8 cellular contexts compared by ENCODE assay signal in the genomic region with DNA sequence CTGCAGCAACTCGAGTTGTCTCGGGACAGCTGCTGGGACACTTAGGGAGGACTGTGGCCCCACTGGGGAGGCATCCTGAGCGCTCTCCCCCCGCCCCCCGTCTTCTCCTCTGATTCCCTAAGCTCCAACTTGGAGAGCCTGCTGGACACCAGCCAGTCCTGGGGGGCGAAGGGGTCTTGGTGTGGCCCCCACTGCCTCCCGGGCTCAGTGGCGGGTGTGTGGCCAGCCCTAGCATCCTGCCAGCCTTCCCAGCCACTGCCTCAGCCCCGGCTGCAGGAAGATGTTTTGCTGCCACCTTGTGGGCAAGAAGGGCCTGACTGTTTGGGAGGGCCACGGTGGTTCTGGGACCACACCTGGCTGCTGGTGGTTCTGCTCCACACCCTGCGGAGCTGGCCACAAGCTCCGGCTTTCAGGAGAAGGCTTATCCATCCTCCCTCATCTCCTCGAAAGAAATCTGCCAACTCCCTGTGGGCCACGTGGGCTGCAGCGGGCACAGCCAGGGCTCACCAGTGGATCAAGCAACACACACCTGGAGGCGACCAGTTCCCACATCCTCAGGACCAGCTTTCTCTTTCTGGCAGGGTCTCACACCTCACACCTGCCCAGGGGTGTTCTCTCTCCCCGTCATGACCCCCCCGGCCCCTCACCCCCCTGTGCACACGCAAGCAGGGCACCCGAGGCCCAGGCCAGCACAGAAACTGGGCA. TPM values are rescaled to one million over a fixed set of nuclear protein-coding genes. Genes with fewer than 3 reads are reported as not detected.
A peak's percentile ranks its signal among the peaks of the same experiment; 100 is the strongest.
DNase-seq lines count a peak whose midpoint lies in the region; ATAC-seq and TF ChIP-seq lines count a peak whose summit lies in the region.

No MANE protein-coding gene starts in this region.

- H3K9me3 Mint-ChIP-seq in Caco-2 (ENCODE audit: unreplicated experiment) = no peaks in the 10 kb centered on the region
- no peaks in the 10 kb centered on the region for H3K9me3 Mint-ChIP-seq in activated naive CD4-positive, alpha-beta T cell treated with anti-CD3 and anti-CD28 coated beads for 36 hours
- no peaks in the 10 kb centered on the region for H3K9me3 Mint-ChIP-seq in progenitor cell of endocrine pancreas (ENCODE audit: low read depth)

- peaks cover 37% of the 10 kb centered on the region for H3K4me1 Mint-ChIP-seq in Caco-2 (ENCODE audit: low read depth, unreplicated experiment)
- H3K4me1 Mint-ChIP-seq in activated naive CD4-positive, alpha-beta T cell treated with anti-CD3 and anti-CD28 coated beads for 36 hours (ENCODE audit: low read depth) = no peaks in the 10 kb centered on the region
- H3K4me1 Mint-ChIP-seq in progenitor cell of endocrine pancreas (ENCODE audit: low read depth) = peaks cover 34% of the 10 kb centered on the region

- DNase-seq in Caco-2 (peak; percentile 76 to 87), HT-29 (ENCODE audit: low spot score) (peak; percentile 92), SK-N-DZ (ENCODE audit: low spot score) (peak; percentile 68), head of caudate nucleus (peak; percentile 62 to 93 (median 82)), progenitor cell of endocrine pancreas (ENCODE audit: low spot score, unreplicated experiment) (peak; percentile 66), OCI-M2 (lab: John Stamatoyannopoulos, UW; ENCODE audit: unreplicated experiment) (no peak)
- DNase-seq in activated naive CD4-positive, alpha-beta T cell treated with anti-CD3 and anti-CD28 coated beads for 36 hours = peak; percentile 83

- H3K4me1 ChIP-seq in Caco-2 = peaks cover 41% of the 10 kb centered on the region

- BruUV-seq in Caco-2 (replicated peaks; lab: Mats Ljungman, UMichigan) = no TSS peak

- no peaks in the 10 kb centered on the region for H3K27me3 ChIP-seq in Caco-2 (replicated peaks; ENCODE audit: control insufficient read depth, insufficient read depth, low read length)

- H3K27me3 Mint-ChIP-seq in Caco-2 (ENCODE audit: insufficient read depth, unreplicated experiment) (no peaks in the 10 kb centered on the region), progenitor cell of endocrine pancreas (peaks cover 2% of the 10 kb centered on the region)
- peaks cover 11% of the 10 kb centered on the region for H3K27me3 Mint-ChIP-seq in activated naive CD4-positive, alpha-beta T cell treated with anti-CD3 and anti-CD28 coated beads for 36 hours (ENCODE audit: low read depth)

- ATAC-seq in GM19452 (IDR thresholded peaks at IDR 0.05; ENCODE audit: unreplicated experiment) = peak; percentile 85

- H3K4me3 Mint-ChIP-seq in Caco-2 (ENCODE audit: unreplicated experiment) = no peak overlapping the region
- H3K4me3 Mint-ChIP-seq in activated naive CD4-positive, alpha-beta T cell treated with anti-CD3 and anti-CD28 coated beads for 36 hours = no peak overlapping the region
- no peak overlapping the region for H3K4me3 Mint-ChIP-seq in progenitor cell of endocrine pancreas (ENCODE audit: low read depth)

- H3K27ac Mint-ChIP-seq in Caco-2 (ENCODE audit: unreplicated experiment) = no peak overlapping the region
- no peak overlapping the region for H3K27ac Mint-ChIP-seq in activated naive CD4-positive, alpha-beta T cell treated with anti-CD3 and anti-CD28 coated beads for 36 hours
- peak overlapping the region; percentile 88 for H3K27ac Mint-ChIP-seq in progenitor cell of endocrine pancreas

- H3K36me3 Mint-ChIP-seq in Caco-2 (ENCODE audit: insufficient read depth, unreplicated experiment) (peaks cover 12% of the 10 kb centered on the region), progenitor cell of endocrine pancreas (ENCODE audit: insufficient read depth) (no peaks in the 10 kb centered on the region)
- no peaks in the 10 kb centered on the region for H3K36me3 Mint-ChIP-seq in activated naive CD4-positive, alpha-beta T cell treated with anti-CD3 and anti-CD28 coated beads for 36 hours (ENCODE audit: low read depth)

- POLR2A ChIA-PET in Caco-2 (lab: Charles Lee) = interaction anchor here (1.0 kb wide), 1 partner anchor 83 kb away, joined by 3 read pairs; the partner anchor contains the start of gene ABCB8

- intact Hi-C loops in Caco-2 (cut with micrococcal nuclease; ENCODE audit: unreplicated experiment) (loop anchor here (1.0 to 5.0 kb wide), 7 partner anchors 20 to 212 kb away; partner anchors contain the start of genes ABCB8 and SLC4A2), head of caudate nucleus (cut with DNase I) (loop anchor here (5.0 kb wide), 1 partner anchor 84 kb away; the partner anchor contains the start of gene ABCB8)
- intact Hi-C loops in activated naive CD4-positive, alpha-beta T cell treated with anti-CD3 and anti-CD28 coated beads for 36 hours (cut with micrococcal nuclease) = loop anchor here (1.0 to 5.0 kb wide), 8 partner anchors 24 to 334 kb away; partner anchors contain the start of genes ABCB8, AGAP3 and SLC4A2

- TF ChIP-seq CTCF in Caco-2 (IDR thresholded peaks at IDR 0.05; ENCODE audit: insufficient read depth in 1 of 2, low read depth in 1 of 2, low read length in 1 of 2, severe bottlenecking in 1 of 2, unreplicated experiment in 1 of 2) = peak; percentile 84 to 87
- TF ChIP-seq CTCF in progenitor cell of endocrine pancreas (IDR thresholded peaks at IDR 0.05; ENCODE audit: unreplicated experiment) = peak; percentile 88

- H3K36me3 ChIP-seq in Caco-2 (ENCODE audit: control insufficient read depth, insufficient read depth, low read length) = no peaks in the 10 kb centered on the region

- no peak overlapping the region for H3K4me3 ChIP-seq in Caco-2 (ENCODE audit: low read depth, low read length)

- CTCF ChIA-PET in Caco-2 (lab: Charles Lee) = interaction anchor here (0.7 to 2.5 kb wide), 7 partner anchors 13 to 148 kb away, joined by 3 to 11 read pairs (median 5); partner anchors contain the start of genes ABCB8 and ABCF2
- CTCF ChIA-PET in activated naive CD4-positive, alpha-beta T cell treated with anti-CD3 and anti-CD28 coated beads for 36 hours (lab: Charles Lee) = interaction anchor here (0.6 to 5.5 kb wide), 34 partner anchors 10 to 528 kb away, joined by 3 to 49 read pairs (median 4); partner anchors contain the start of genes ABCB8 and TMUB1

- H3K9me3 ChIP-seq in Caco-2 = no peaks in the 10 kb centered on the region

RNA-seq across cellular contexts. Expression of gene AGAP3, which starts 24.8 kb away (rescaled TPM):
- total RNA-seq in Caco-2 (2022) = 70.2 and 76.6 TPM in 2 replicates
- total RNA-seq in HT-29 (2014; rRNA removed; shearing (Covaris generic)) = 140 and 162 TPM in 2 replicates
- 80.0 and 92.9 TPM in 2 replicates for polyA plus RNA-seq in SK-N-DZ (2014; cell fraction: cytosol; rRNA removed)
- 195 and 220 TPM in 2 replicates for polyA plus RNA-seq in SK-N-DZ (2014; cell fraction: nucleus; rRNA removed)
- total RNA-seq in activated naive CD4-positive, alpha-beta T cell treated with anti-CD3 and anti-CD28 coated beads for 36 hours = 10 to 100 TPM; 16.7 to 17.7 TPM
- total RNA-seq in progenitor cell of endocrine pancreas = 112 and 114 TPM in 2 replicates

RNA-seq across cellular contexts. Expression of gene TMUB1, which starts 27.8 kb away (rescaled TPM):
- total RNA-seq in Caco-2 (2022) (68.1 and 75.0 TPM in 2 replicates), progenitor cell of endocrine pancreas (40.4 and 48.6 TPM in 2 replicates)
- total RNA-seq in HT-29 (2014; rRNA removed; shearing (Covaris generic)) = 258 and 264 TPM in 2 replicates
- 52.2 and 58.3 TPM in 2 replicates for polyA plus RNA-seq in SK-N-DZ (2014; cell fraction: cytosol; rRNA removed)
- 59.4 and 92.4 TPM in 2 replicates for polyA plus RNA-seq in SK-N-DZ (2014; cell fraction: nucleus; rRNA removed)
- 10 to 100 TPM; 30.2 to 35.0 TPM for total RNA-seq in activated naive CD4-positive, alpha-beta T cell treated with anti-CD3 and anti-CD28 coated beads for 36 hours

RNA-seq across cellular contexts. Expression of gene FASTK, which starts 30.5 kb away (rescaled TPM):
- total RNA-seq in Caco-2 (2022) (114 and 119 TPM in 2 replicates), progenitor cell of endocrine pancreas (75.0 and 81.9 TPM in 2 replicates)
- 265 and 300 TPM in 2 replicates for total RNA-seq in HT-29 (2014; rRNA removed; shearing (Covaris generic))
- polyA plus RNA-seq in SK-N-DZ (2014; cell fraction: cytosol; rRNA removed) = 55.5 and 82.6 TPM in 2 replicates
- 652 and 657 TPM in 2 replicates for polyA plus RNA-seq in SK-N-DZ (2014; cell fraction: nucleus; rRNA removed)
- total RNA-seq in activated naive CD4-positive, alpha-beta T cell treated with anti-CD3 and anti-CD28 coated beads for 36 hours = 10 to 100 TPM; 43.6 to 45.7 TPM

RNA-seq across cellular contexts. Expression of gene SLC4A2, which starts 51.7 kb away (rescaled TPM):
- total RNA-seq in Caco-2 (2022) (249 and 255 TPM in 2 replicates), progenitor cell of endocrine pancreas (208 and 213 TPM in 2 replicates)
- 851 and 1,005 TPM in 2 replicates for total RNA-seq in HT-29 (2014; rRNA removed; shearing (Covaris generic))
- polyA plus RNA-seq in SK-N-DZ (2014; cell fraction: cytosol; rRNA removed) = 69.8 and 71.2 TPM in 2 replicates
- polyA plus RNA-seq in SK-N-DZ (2014; cell fraction: nucleus; rRNA removed) = 202 and 231 TPM in 2 replicates
- total RNA-seq in activated naive CD4-positive, alpha-beta T cell treated with anti-CD3 and anti-CD28 coated beads for 36 hours = 10 to 100 TPM; 25.6 to 29.7 TPM

RNA-seq across cellular contexts. Expression of gene CDK5, which starts 53.4 kb away (rescaled TPM):
- total RNA-seq in Caco-2 (2022) = 23.8 and 25.2 TPM in 2 replicates
- 43.6 and 62.6 TPM in 2 replicates for total RNA-seq in HT-29 (2014; rRNA removed; shearing (Covaris generic))
- 49.6 and 52.8 TPM in 2 replicates for polyA plus RNA-seq in SK-N-DZ (2014; cell fraction: cytosol; rRNA removed)
- polyA plus RNA-seq in SK-N-DZ (2014; cell fraction: nucleus; rRNA removed) = 29.4 and 30.2 TPM in 2 replicates
- total RNA-seq in activated naive CD4-positive, alpha-beta T cell treated with anti-CD3 and anti-CD28 coated beads for 36 hours = 10 to 100 TPM in 1 of 2 experiments, 1 to 10 TPM in 1; 10.0 to 10.1 TPM
- 22.6 and 24.9 TPM in 2 replicates for total RNA-seq in progenitor cell of endocrine pancreas
